In the genomic region with DNA sequence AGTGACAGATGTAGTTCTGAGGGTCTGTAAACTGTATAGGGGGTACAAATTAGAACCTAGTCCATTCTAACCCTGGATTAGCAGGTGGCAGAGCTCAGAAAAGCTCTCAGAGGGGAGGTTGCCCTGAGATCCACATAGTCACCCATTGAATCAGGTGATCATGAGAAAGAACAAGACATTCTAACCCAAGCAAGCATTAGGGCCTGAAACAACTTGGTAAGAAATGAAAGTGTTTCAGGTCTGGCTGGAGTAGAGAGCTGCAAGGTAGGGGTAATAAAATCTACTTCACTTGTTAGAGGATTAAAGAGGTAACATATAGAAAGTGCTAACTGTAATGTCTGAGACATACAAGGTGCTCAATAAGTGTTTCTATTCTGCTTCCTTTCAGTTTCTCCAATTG, we compare ENCODE assay signal across 1 cellular context.
TF ChIP-seq lines count a peak whose summit lies in the region.

No MANE protein-coding gene starts in this region.

TF ChIP-seq in endothelial cell of umbilical vein, 7 proteins besides CTCF, POLR2A, EP300 and RAD21 (continued from another document):
- TF ChIP-seq FOS (IDR thresholded peaks at IDR 0.05; ENCODE audit: borderline replicate concordance, insufficient read depth, low read length): no peak
- TF ChIP-seq MYC (IDR thresholded peaks at IDR 0.05; ENCODE audit: low read depth, low read length): no peak
